In the genomic region with DNA sequence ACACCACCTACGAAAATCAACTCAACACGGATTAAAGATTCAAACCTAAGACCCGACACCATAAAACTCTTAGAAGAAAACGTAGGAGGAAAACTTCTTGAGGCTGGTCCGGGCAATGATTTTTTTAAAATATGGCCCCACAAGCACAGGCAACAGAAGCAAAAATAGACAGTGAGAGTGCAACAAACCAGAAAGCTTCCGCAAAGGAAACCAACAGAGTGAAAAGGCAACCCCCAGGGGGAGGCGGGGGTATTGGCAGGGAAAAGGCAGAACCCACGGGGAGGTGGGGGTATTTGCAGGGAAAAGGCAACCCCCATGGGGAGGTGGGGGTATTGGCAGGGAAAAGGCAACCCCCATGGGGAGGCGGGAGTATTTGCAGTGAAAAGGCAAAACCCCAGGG, we compare ENCODE assay signal across 12 cellular contexts. TPM values are rescaled to one million over a fixed set of nuclear protein-coding genes. Genes with fewer than 3 reads are reported as not detected.
DNase-seq lines count a peak whose midpoint lies in the region; ATAC-seq lines count a peak whose summit lies in the region.
"Had no signal": no experiment of that assay in that cellular context is flagged by ENCODE, and none has a peak within 500 bp of the region (broad histone marks: within the 10 kb centered on the region; RNA-seq: fewer than 3 reads in every experiment).

No MANE protein-coding gene starts in this region.

- H3K9me3 Mint-ChIP-seq in activated naive CD4-positive, alpha-beta T cell treated with anti-CD3 and anti-CD28 coated beads, Interleukin-2, amount 50 U/mL, for 24 hours, result no peaks in the 10 kb centered on the region
- H3K9me3 Mint-ChIP-seq in activated naive CD4-positive, alpha-beta T cell treated with anti-CD3 and anti-CD28 coated beads, Interleukin-2, amount 50 U/mL, for 72 hours, result no peaks in the 10 kb centered on the region
- H3K9me3 Mint-ChIP-seq in IgD-negative memory B cell, result no peaks in the 10 kb centered on the region
- H3K9me3 Mint-ChIP-seq in activated T-helper 2 cell treated with anti-CD3 and anti-CD28 coated beads, Interferon-gamma antibody, Interleukin-2, Interleukin-4, amounts not matched to agents 10 μg/mL and 5 μg/mL and 100 μg/mL, durations not matched to agents 14 hours and 24 hours and 36 hours, result no peaks in the 10 kb centered on the region
- H3K9me3 Mint-ChIP-seq in stimulated activated naive CD8-positive, alpha-beta T cell treated with anti-CD3 and anti-CD28 coated beads, Interleukin-15, amount 100 ng/mL, for 72 hours, result peaks cover 0 to 4% of the 10 kb centered on the region in 2 donors

- DNase-seq in activated naive CD4-positive, alpha-beta T cell treated with anti-CD3 and anti-CD28 coated beads, Interleukin-2, amount 50 U/mL, for 72 hours (ENCODE audit: low spot score in 2 of 2), result no peak
- no peak for DNase-seq in activated T-helper 2 cell treated with anti-CD3 and anti-CD28 coated beads, Interferon-gamma antibody, Interleukin-2, Interleukin-4, amounts not matched to agents 10 μg/mL and 5 μg/mL and 100 μg/mL, durations not matched to agents 14 hours and 24 hours and 36 hours (ENCODE audit: low spot score)
- no peak for DNase-seq in stimulated activated naive CD8-positive, alpha-beta T cell treated with anti-CD3 and anti-CD28 coated beads, Interleukin-15, amount 100 ng/mL, for 72 hours
- DNase-seq in Right ventricle myocardium superior, result no peak
- DNase-seq: activated CD4-positive, alpha-beta T cell treated with anti-CD3 and anti-CD28 coated beads, Interleukin-2, amount 50 U/mL, for 4 hours; adrenal gland; NCI-H1436; stimulated activated CD4-positive, alpha-beta T cell treated with anti-CD3 and anti-CD28 coated beads, Interleukin-1b, Interleukin-23, amount 100 ng/mL, for 48 hours had no signal

- intact Hi-C loops in activated T-helper 2 cell treated with anti-CD3 and anti-CD28 coated beads, Interferon-gamma antibody, Interleukin-2, Interleukin-4, amounts not matched to agents 10 μg/mL and 5 μg/mL and 100 μg/mL, durations not matched to agents 14 hours and 24 hours and 36 hours (cut with micrococcal nuclease), result no loop called here
- intact Hi-C loops in Right ventricle myocardium superior (cut with DNase I), result no loop called here

- peak overlapping the region; percentile 72 for H3K4me3 Mint-ChIP-seq in activated naive CD4-positive, alpha-beta T cell treated with anti-CD3 and anti-CD28 coated beads, Interleukin-2, amount 50 U/mL, for 24 hours
- H3K4me3 Mint-ChIP-seq in IgD-negative memory B cell, result peak overlapping the region; percentile 63 to 93 (median 78)
- peak overlapping the region; percentile 27 for H3K4me3 Mint-ChIP-seq in activated T-helper 2 cell treated with anti-CD3 and anti-CD28 coated beads, Interferon-gamma antibody, Interleukin-2, Interleukin-4, amounts not matched to agents 10 μg/mL and 5 μg/mL and 100 μg/mL, durations not matched to agents 14 hours and 24 hours and 36 hours (ENCODE audit: low read depth)
- peak overlapping the region; percentile 70 to 71 for H3K4me3 Mint-ChIP-seq in stimulated activated naive CD8-positive, alpha-beta T cell treated with anti-CD3 and anti-CD28 coated beads, Interleukin-15, amount 100 ng/mL, for 72 hours

- H3K36me3 Mint-ChIP-seq in activated naive CD4-positive, alpha-beta T cell treated with anti-CD3 and anti-CD28 coated beads, Interleukin-2, amount 50 U/mL, for 24 hours, result no peaks in the 10 kb centered on the region
- H3K36me3 Mint-ChIP-seq in activated naive CD4-positive, alpha-beta T cell treated with anti-CD3 and anti-CD28 coated beads, Interleukin-2, amount 50 U/mL, for 72 hours, result no peaks in the 10 kb centered on the region
- H3K36me3 Mint-ChIP-seq in IgD-negative memory B cell, result peaks cover 1% of the 10 kb centered on the region
- H3K36me3 Mint-ChIP-seq in activated T-helper 2 cell treated with anti-CD3 and anti-CD28 coated beads, Interferon-gamma antibody, Interleukin-2, Interleukin-4, amounts not matched to agents 10 μg/mL and 5 μg/mL and 100 μg/mL, durations not matched to agents 14 hours and 24 hours and 36 hours (ENCODE audit: low read depth), result no peaks in the 10 kb centered on the region

- no peaks in the 10 kb centered on the region for H3K27me3 Mint-ChIP-seq in activated naive CD4-positive, alpha-beta T cell treated with anti-CD3 and anti-CD28 coated beads, Interleukin-2, amount 50 U/mL, for 24 hours
- peaks cover 2% of the 10 kb centered on the region for H3K27me3 Mint-ChIP-seq in IgD-negative memory B cell
- peaks cover 12% of the 10 kb centered on the region for H3K27me3 Mint-ChIP-seq in activated T-helper 2 cell treated with anti-CD3 and anti-CD28 coated beads, Interferon-gamma antibody, Interleukin-2, Interleukin-4, amounts not matched to agents 10 μg/mL and 5 μg/mL and 100 μg/mL, durations not matched to agents 14 hours and 24 hours and 36 hours (ENCODE audit: low read depth)
- H3K27me3 Mint-ChIP-seq in stimulated activated naive CD8-positive, alpha-beta T cell treated with anti-CD3 and anti-CD28 coated beads, Interleukin-15, amount 100 ng/mL, for 72 hours, result no peaks in the 10 kb centered on the region

- ATAC-seq in activated naive CD4-positive, alpha-beta T cell treated with anti-CD3 and anti-CD28 coated beads, Interleukin-2, amount 50 U/mL, for 72 hours, result no peak
- ATAC-seq in stimulated activated naive CD8-positive, alpha-beta T cell treated with anti-CD3 and anti-CD28 coated beads, Interleukin-15, amount 100 ng/mL, for 72 hours, result peak; percentile 45
- ATAC-seq in HG02623 (IDR thresholded peaks at IDR 0.05; ENCODE audit: unreplicated experiment), result no peak
- ATAC-seq in Right ventricle myocardium superior (ENCODE audit: poor library complexity), result no peak
- no peak for ATAC-seq in HG03565 (IDR thresholded peaks at IDR 0.05; ENCODE audit: unreplicated experiment)

- H3K4me1 Mint-ChIP-seq in activated naive CD4-positive, alpha-beta T cell treated with anti-CD3 and anti-CD28 coated beads, Interleukin-2, amount 50 U/mL, for 24 hours, result peaks cover 41% of the 10 kb centered on the region
- peaks cover 27 to 33% (median 32%) of the 10 kb centered on the region in 3 donors for H3K4me1 Mint-ChIP-seq in IgD-negative memory B cell
- H3K4me1 Mint-ChIP-seq in activated T-helper 2 cell treated with anti-CD3 and anti-CD28 coated beads, Interferon-gamma antibody, Interleukin-2, Interleukin-4, amounts not matched to agents 10 μg/mL and 5 μg/mL and 100 μg/mL, durations not matched to agents 14 hours and 24 hours and 36 hours (ENCODE audit: low read depth), result peaks cover 21% of the 10 kb centered on the region
- H3K4me1 Mint-ChIP-seq in stimulated activated naive CD8-positive, alpha-beta T cell treated with anti-CD3 and anti-CD28 coated beads, Interleukin-15, amount 100 ng/mL, for 72 hours, result peaks cover 43% of the 10 kb centered on the region

- peak overlapping the region; percentile 80 for H3K27ac Mint-ChIP-seq in activated naive CD4-positive, alpha-beta T cell treated with anti-CD3 and anti-CD28 coated beads, Interleukin-2, amount 50 U/mL, for 24 hours
- no peak overlapping the region for H3K27ac Mint-ChIP-seq in activated naive CD4-positive, alpha-beta T cell treated with anti-CD3 and anti-CD28 coated beads, Interleukin-2, amount 50 U/mL, for 72 hours
- H3K27ac Mint-ChIP-seq in IgD-negative memory B cell, result peak overlapping the region; percentile 14 to 95 (median 91)
- no peak overlapping the region for H3K27ac Mint-ChIP-seq in activated T-helper 2 cell treated with anti-CD3 and anti-CD28 coated beads, Interferon-gamma antibody, Interleukin-2, Interleukin-4, amounts not matched to agents 10 μg/mL and 5 μg/mL and 100 μg/mL, durations not matched to agents 14 hours and 24 hours and 36 hours
- H3K27ac Mint-ChIP-seq in stimulated activated naive CD8-positive, alpha-beta T cell treated with anti-CD3 and anti-CD28 coated beads, Interleukin-15, amount 100 ng/mL, for 72 hours, result peak overlapping the region; percentile 1 to 79

RNA-seq across cellular contexts. Expression of gene FBRSL1, which starts 20.5 kb away (rescaled TPM):
- total RNA-seq in activated naive CD4-positive, alpha-beta T cell treated with anti-CD3 and anti-CD28 coated beads, Interleukin-2, amount 50 U/mL, for 72 hours, result 10 to 100 TPM; 30.8 to 37.8 TPM
- 6.8 TPM for polyA plus RNA-seq in IgD-negative memory B cell
- 66.0 and 67.3 TPM in 2 replicates for total RNA-seq in activated T-helper 2 cell treated with anti-CD3 and anti-CD28 coated beads, Interferon-gamma antibody, Interleukin-2, Interleukin-4, amounts not matched to agents 10 μg/mL and 5 μg/mL and 100 μg/mL, durations not matched to agents 14 hours and 24 hours and 36 hours
- total RNA-seq in Right ventricle myocardium superior, result 58.6 TPM

Comparison
In these comparisons a context has a peak if more than half of its experiments do, and no peak if none do; other contexts are left out.
1. H3K27ac Mint-ChIP-seq: peak in activated naive CD4-positive, alpha-beta T cell treated with anti-CD3 and anti-CD28 coated beads, Interleukin-2, amount 50 U/mL, for 24 hours (single experiment), IgD-negative memory B cell (3 of 3) and stimulated activated naive CD8-positive, alpha-beta T cell treated with anti-CD3 and anti-CD28 coated beads, Interleukin-15, amount 100 ng/mL, for 72 hours (2 of 2); none in activated naive CD4-positive, alpha-beta T cell treated with anti-CD3 and anti-CD28 coated beads, Interleukin-2, amount 50 U/mL, for 72 hours (0 of 2) and activated T-helper 2 cell treated with anti-CD3 and anti-CD28 coated beads, Interferon-gamma antibody, Interleukin-2, Interleukin-4, amounts not matched to agents 10 μg/mL and 5 μg/mL and 100 μg/mL, durations not matched to agents 14 hours and 24 hours and 36 hours (single experiment).
2. H3K4me3 Mint-ChIP-seq: peak in every context shown above with its lines; median percentile 78 in IgD-negative memory B cell; 72 in activated naive CD4-positive, alpha-beta T cell treated with anti-CD3 and anti-CD28 coated beads, Interleukin-2, amount 50 U/mL, for 24 hours; 70 in stimulated activated naive CD8-positive, alpha-beta T cell treated with anti-CD3 and anti-CD28 coated beads, Interleukin-15, amount 100 ng/mL, for 72 hours; 27 in activated T-helper 2 cell treated with anti-CD3 and anti-CD28 coated beads, Interferon-gamma antibody, Interleukin-2, Interleukin-4, amounts not matched to agents 10 μg/mL and 5 μg/mL and 100 μg/mL, durations not matched to agents 14 hours and 24 hours and 36 hours.